ENCODE assay signal across 13 cellular contexts in genomic region chr19:10915511-10916091, GRCh38. TPM values are rescaled to one million over a fixed set of nuclear protein-coding genes. Genes with fewer than 3 reads are reported as not detected.
DNase-seq lines count a peak whose midpoint lies in the region; ATAC-seq, FAIRE-seq and TF ChIP-seq lines count a peak whose summit lies in the region.
"Had no signal": no experiment of that assay in that cellular context is flagged by ENCODE, and none has a peak within 500 bp of the region (broad histone marks: within the 10 kb centered on the region; RNA-seq: fewer than 3 reads in every experiment).

No MANE protein-coding gene starts in this region.

- no peak for FAIRE-seq in A549 (lab: Jason Lieb, UNC)
- FAIRE-seq: pancreas had no signal

- H3K36me3 ChIP-seq in HCT116 (ENCODE audit: control insufficient read depth in 1 of 2, insufficient read depth in 2 of 2, low read length in 2 of 2): peaks cover 20 to 33% of the 10 kb centered on the region in 2 experiments

- POLR2A ChIA-PET in A549 (lab: Yijun Ruan, JAX) (no interaction called here), HCT116 (lab: Charles Lee) (no interaction called here)

- TF ChIP-seq POLR2A in A549 (IDR thresholded peaks at IDR 0.05; ENCODE audit: low read length) (no peak), HCT116 (IDR thresholded peaks at IDR 0.05; ENCODE audit: borderline replicate concordance, extremely low read depth, insufficient read depth, insufficient read length) (no peak)

- WGBS in A549 (ENCODE audit: missing lambda C conversion rate): 65% methylated on average over 12 of the region's 15 CpGs

- ATAC-seq in A549 (peak; percentile 83 to 87), HCT116 (peak; percentile 67), GM19397 (IDR thresholded peaks at IDR 0.05; ENCODE audit: unreplicated experiment) (no peak), GM21526 (IDR thresholded peaks at IDR 0.05; ENCODE audit: low FRiP score, unreplicated experiment) (no peak)
- ATAC-seq: pancreas had no signal

- no peak overlapping the region for H2AFZ ChIP-seq in HCT116 (ENCODE audit: low read depth, low read length, poor library complexity, severe bottlenecking)

- H3K9me3 ChIP-seq in A549: no peaks in the 10 kb centered on the region
- no peaks in the 10 kb centered on the region for H3K9me3 ChIP-seq in HCT116 (ENCODE audit: control insufficient read depth in 1 of 2, insufficient read depth in 1 of 2, low read depth in 1 of 2, low read length in 2 of 2)
- H3K9me3 ChIP-seq: BE2C, pancreas had no signal

- DNase-seq in A549 (ENCODE audit: low read depth in 1 of 2, low spot score in 1 of 2) (no peak), HCT116 (ENCODE audit: low read depth, low spot score) (no peak), glomerular visceral epithelial cell (ENCODE audit: extremely low spot score) (peak; percentile 80), GF-D8 (lab: John Stamatoyannopoulos, UW) (no peak)
- DNase-seq in activated CD4-positive, CD25-positive, alpha-beta regulatory T cell treated with anti-CD3 and anti-CD28 coated beads, Interleukin-2, amount 50 U/mL, for 72 hours: no peak
- DNase-seq: BE2C, dorsolateral prefrontal cortex, Kasumi-1, kidney glomerular epithelial cell had no signal

- H4K20me1 ChIP-seq in HCT116 (ENCODE audit: insufficient read depth): no peaks in the 10 kb centered on the region

- H3K4me2 ChIP-seq in A549 (peak overlapping the region; percentile 26; the same call in 1 of the 3 replicates), HCT116 (ENCODE audit: low read length) (peak overlapping the region; percentile 9; the same call in 1 of the 2 replicates)

- no peaks in the 10 kb centered on the region for H3K9me2 ChIP-seq in HCT116 (ENCODE audit: insufficient read depth)

- TF ChIP-seq EP300 in A549 (IDR thresholded peaks at IDR 0.05): no peak

- H3K27ac ChIP-seq in A549: peak overlapping the region in 1 of 2 experiments; percentile 63; a peak in 3 of 6 replicates
- H3K27ac ChIP-seq in HCT116 (ENCODE audit: low read depth, low read length): peak overlapping the region; percentile 32; the same call in 1 of the 2 replicates
- H3K27ac ChIP-seq: pancreas had no signal

- no peak overlapping the region for H3K9ac ChIP-seq in HCT116 (ENCODE audit: low read length)

- H3K27me3 ChIP-seq in HCT116 (ENCODE audit: insufficient read depth, low read length): no peaks in the 10 kb centered on the region
- H3K27me3 ChIP-seq: BE2C, dorsolateral prefrontal cortex, pancreas had no signal

- TF ChIP-seq RAD21 in A549 (conservative IDR thresholded peaks at IDR 0.05 in 1 of 2, IDR thresholded peaks at IDR 0.05 in 1 of 2) (no peak), HCT116 (IDR thresholded peaks at IDR 0.05; ENCODE audit: low read depth) (no peak)

- no peak for TF ChIP-seq CTCF in A549 (IDR thresholded peaks at IDR 0.05)
- no peak for TF ChIP-seq CTCF in HCT116 (IDR thresholded peaks at IDR 0.05 in 2 of 3, conservative IDR thresholded peaks at IDR 0.05 in 1 of 3; ENCODE audit: borderline replicate concordance in 1 of 3, insufficient read depth in 1 of 3, low read depth in 2 of 3, low read length in 2 of 3)
- peak; percentile 14; the same call in 1 of the 2 replicates for TF ChIP-seq CTCF in WI38 (IDR thresholded peaks at IDR 0.05; ENCODE audit: low read depth, low read length)

- H3K4me3 ChIP-seq in A549 (no peak overlapping the region), HCT116 (replicated peaks in 1 of 2; ENCODE audit: low read depth in 1 of 2, low read length in 2 of 2) (no peak overlapping the region), WI38 (ENCODE audit: low read depth, low read length) (no peak overlapping the region)
- H3K4me3 ChIP-seq: dorsolateral prefrontal cortex, pancreas had no signal

- no TSS peak for BruUV-seq in HCT116 (replicated peaks; lab: Mats Ljungman, UMichigan)

- H3K79me2 ChIP-seq in HCT116 (ENCODE audit: insufficient read depth, low read length): no peaks in the 10 kb centered on the region

- RAD21 ChIA-PET in HCT116 (lab: Charles Lee; ENCODE audit: low non-redundant PET in 1 of 2, low total read pairs in 2 of 2, uncharacterized antibody in 2 of 2, unreplicated experiment in 2 of 2): interaction anchor here in 1 of 2 experiments (0.5 kb wide), 1 partner anchor 303 kb away, joined by 3 read pairs; no protein-coding TSS in a partner anchor

- H3K4me1 ChIP-seq in A549 (peaks cover 7% of the 10 kb centered on the region; the same call in 2 of the 3 replicates), HCT116 (ENCODE audit: control insufficient read depth in 1 of 2, insufficient read depth in 2 of 2, low read length in 2 of 2) (peaks cover 0 to 14% of the 10 kb centered on the region in 2 experiments; a peak in 2 of 4 replicates)
- H3K4me1 ChIP-seq: BE2C had no signal

- CTCF ChIA-PET in A549 (lab: Yijun Ruan, JAX): no interaction called here
- CTCF ChIA-PET in HCT116 (lab: Charles Lee): no interaction called here

- intact Hi-C loops in HCT116 (cut with micrococcal nuclease): no loop called here

TF ChIP-seq in A549, 52 proteins besides CTCF, POLR2A, EP300 and RAD21:
- TF ChIP-seq USF2 (IDR thresholded peaks at IDR 0.05): no peak

TF ChIP-seq in HCT116, 20 proteins besides CTCF, POLR2A, EP300 and RAD21:
- TF ChIP-seq EGR1 (IDR thresholded peaks at IDR 0.05; ENCODE audit: low read depth) (no peak), CBX3 (IDR thresholded peaks at IDR 0.05; ENCODE audit: low read depth) (no peak), FOSL1 (IDR thresholded peaks at IDR 0.05; ENCODE audit: low read depth) (no peak)

RNA-seq across cellular contexts. Expression of gene YIPF2, which starts 12.8 kb away (rescaled TPM):
- 13.1 and 15.6 TPM in 2 replicates for polyA plus RNA-seq in A549 (2011; rRNA removed)
- 22.3 and 31.1 TPM in 2 replicates for polyA plus RNA-seq in A549 (2012; cell fraction: cytosol; rRNA removed)
- 47.6 and 54.7 TPM in 2 replicates for polyA plus RNA-seq in A549 (2012; cell fraction: nucleus; rRNA removed)
- polyA plus RNA-seq in A549 (2017; fragmentation: RNase III; extraction: RNeasy Plus Mini Kit Qiagen cat#74134 plus additional on column Dnase treatment): 14.5 to 18.2 TPM (median 17.5 TPM) in 3 replicates
- polyA minus RNA-seq in A549 (2011; rRNA and poly(A)+ RNA removed): 12.0 and 13.9 TPM in 2 replicates
- total RNA-seq in HCT116 (2021; ENCODE audit: unreplicated experiment): 44.7 TPM
- 53.2 and 67.3 TPM in 2 replicates for polyA plus RNA-seq in HCT116 (2012)

RNA-seq across cellular contexts. Expression of gene TIMM29, which starts 13.0 kb away (rescaled TPM):
- polyA plus RNA-seq in A549 (2011; rRNA removed): 7.8 and 9.1 TPM in 2 replicates
- 11.5 and 16.0 TPM in 2 replicates for polyA plus RNA-seq in A549 (2012; cell fraction: cytosol; rRNA removed)
- 10.6 and 14.3 TPM in 2 replicates for polyA plus RNA-seq in A549 (2012; cell fraction: nucleus; rRNA removed)
- 17.1 to 20.5 TPM (median 19.7 TPM) in 3 replicates for polyA plus RNA-seq in A549 (2017; fragmentation: RNase III; extraction: RNeasy Plus Mini Kit Qiagen cat#74134 plus additional on column Dnase treatment)
- polyA minus RNA-seq in A549 (2011; rRNA and poly(A)+ RNA removed): 3.7 and 4.8 TPM in 2 replicates
- total RNA-seq in HCT116 (2021; ENCODE audit: unreplicated experiment): 20.3 TPM
- polyA plus RNA-seq in HCT116 (2012): 10.6 and 12.6 TPM in 2 replicates

RNA-seq across cellular contexts. Expression of gene CARM1, which starts 44.2 kb away (rescaled TPM):
- polyA plus RNA-seq in A549 (2011; rRNA removed) (14.3 and 15.2 TPM in 2 replicates), A549 (2017; fragmentation: RNase III; extraction: RNeasy Plus Mini Kit Qiagen cat#74134 plus additional on column Dnase treatment) (31.4 to 32.2 TPM (median 31.8 TPM) in 3 replicates)
- 55.5 and 75.2 TPM in 2 replicates for polyA plus RNA-seq in A549 (2012; cell fraction: cytosol; rRNA removed)
- 59.7 and 93.6 TPM in 2 replicates for polyA plus RNA-seq in A549 (2012; cell fraction: nucleus; rRNA removed)
- 22.0 and 30.3 TPM in 2 replicates for polyA minus RNA-seq in A549 (2011; rRNA and poly(A)+ RNA removed)
- total RNA-seq in HCT116 (2021; ENCODE audit: unreplicated experiment): 103 TPM
- polyA plus RNA-seq in HCT116 (2012): 92.2 and 98.1 TPM in 2 replicates

RNA-seq across cellular contexts. Expression of gene SMARCA4, which starts 45.2 kb away (rescaled TPM):
- polyA plus RNA-seq in A549 (2011; rRNA removed): 8.1 and 10.8 TPM in 2 replicates
- polyA plus RNA-seq in A549 (2012; cell fraction: cytosol; rRNA removed): 16.3 and 18.3 TPM in 2 replicates
- polyA plus RNA-seq in A549 (2012; cell fraction: nucleus; rRNA removed): 54.9 and 62.3 TPM in 2 replicates
- 11.9 to 14.1 TPM (median 13.1 TPM) in 3 replicates for polyA plus RNA-seq in A549 (2017; fragmentation: RNase III; extraction: RNeasy Plus Mini Kit Qiagen cat#74134 plus additional on column Dnase treatment)
- 16.9 and 23.2 TPM in 2 replicates for polyA minus RNA-seq in A549 (2011; rRNA and poly(A)+ RNA removed)
- 116 TPM for total RNA-seq in HCT116 (2021; ENCODE audit: unreplicated experiment)
- 102 and 108 TPM in 2 replicates for polyA plus RNA-seq in HCT116 (2012)

Comparison
In these comparisons a context has a peak if more than half of its experiments do, and no peak if none do; other contexts are left out.
1. ATAC-seq: peak in A549 (2 of 2) and HCT116 (single experiment); none in GM19397 (single experiment) and GM21526 (single experiment).